Comparison of ENCODE assay signal across 22 cellular contexts in genomic region chr9:91546574-91546973, GRCh38.
A peak's percentile ranks its signal among the peaks of the same experiment; 100 is the strongest.
DNase-seq lines count a peak whose midpoint lies in the region; ATAC-seq and TF ChIP-seq lines count a peak whose summit lies in the region.
"Had no signal": no experiment of that assay in that cellular context is flagged by ENCODE, and none has a peak within 500 bp of the region (broad histone marks: within the 10 kb centered on the region; RNA-seq: fewer than 3 reads in every experiment).

No MANE protein-coding gene starts in this region.

- H3K4me3 ChIP-seq in ACC112 (ENCODE audit: low read depth, low read length) (no peak overlapping the region), ovary (no peak overlapping the region), right lobe of liver (no peak overlapping the region)

- ATAC-seq in right lobe of liver: no peak
- ATAC-seq in HG02885 (IDR thresholded peaks at IDR 0.05; ENCODE audit: poor library complexity, unreplicated experiment): no peak

- no peaks in the 10 kb centered on the region for H3K9me3 ChIP-seq in ovary
- H3K9me3 ChIP-seq in right lobe of liver: no peaks in the 10 kb centered on the region

- peak overlapping the region; percentile 45 for H3K4me3 Mint-ChIP-seq in HFFc6
- H3K4me3 Mint-ChIP-seq: activated naive CD4-positive, alpha-beta T cell treated with anti-CD3 and anti-CD28 coated beads, Interleukin-2, amount 50 U/mL, for 24 hours; CD8-positive, alpha-beta memory T cell; mesothelial cell of epicardium; neural crest cell; T-helper 1 cell treated with Interleukin-12 subunit alpha and Interleukin-12 subunit beta and Interleukin-4 antibody, amounts not matched to agents 30 μg/mL and 1 μg/mL, for 36 hours; type B pancreatic cell had no signal

- 0 out of 2 replicates have a peak, but pooled peaks cover 1% of the 10 kb centered on the region for H3K27me3 Mint-ChIP-seq in HFFc6 (ENCODE audit: insufficient read depth)

- intact Hi-C loops in ovary (cut with DNase I): no loop called here
- intact Hi-C loops in right lobe of liver (cut with DNase I): no loop called here

- H3K4me1 Mint-ChIP-seq in HFFc6 (ENCODE audit: low read depth): peaks cover 38% of the 10 kb centered on the region
- H3K4me1 Mint-ChIP-seq: activated naive CD4-positive, alpha-beta T cell treated with anti-CD3 and anti-CD28 coated beads, Interleukin-2, amount 50 U/mL, for 24 hours; CD8-positive, alpha-beta memory T cell; mesothelial cell of epicardium; neural crest cell had no signal

- no peaks in the 10 kb centered on the region for H3K9me3 Mint-ChIP-seq in HFFc6
- H3K9me3 Mint-ChIP-seq: activated naive CD4-positive, alpha-beta T cell treated with anti-CD3 and anti-CD28 coated beads, Interleukin-2, amount 50 U/mL, for 24 hours; CD8-positive, alpha-beta memory T cell; T-helper 1 cell treated with Interleukin-12 subunit alpha and Interleukin-12 subunit beta and Interleukin-4 antibody, amounts not matched to agents 30 μg/mL and 1 μg/mL, for 36 hours had no signal

- TF ChIP-seq POLR2A in ovary (IDR thresholded peaks at IDR 0.05) (no peak), right lobe of liver (IDR thresholded peaks at IDR 0.05) (no peak)

- H3K36me3 Mint-ChIP-seq in HFFc6 (ENCODE audit: low read depth): no peaks in the 10 kb centered on the region
- H3K36me3 Mint-ChIP-seq: activated naive CD4-positive, alpha-beta T cell treated with anti-CD3 and anti-CD28 coated beads, Interleukin-2, amount 50 U/mL, for 24 hours; CD8-positive, alpha-beta memory T cell; mesothelial cell of epicardium; type B pancreatic cell had no signal

- TF ChIP-seq CTCF in HFFc6 (IDR thresholded peaks at IDR 0.05) (no peak), ovary (IDR thresholded peaks at IDR 0.05) (no peak), right lobe of liver (IDR thresholded peaks at IDR 0.05) (no peak)

- H3K27ac ChIP-seq in ACC112 (ENCODE audit: low read depth, low read length) (no peak overlapping the region), ovary (no peak overlapping the region), right lobe of liver (no peak overlapping the region)
- H3K27ac ChIP-seq: WERI-Rb-1 had no signal

- TF ChIP-seq EP300 in ovary (IDR thresholded peaks at IDR 0.05): no peak

- no peaks in the 10 kb centered on the region for H3K27me3 ChIP-seq in ACC112 (ENCODE audit: insufficient read depth, low read length)
- H3K27me3 ChIP-seq in ovary: no peaks in the 10 kb centered on the region
- no peaks in the 10 kb centered on the region for H3K27me3 ChIP-seq in right lobe of liver

- DNase-seq in HFFc6: peak; percentile 39
- peak; percentile 82 for DNase-seq in astrocyte of the hippocampus (ENCODE audit: low read depth, low spot score)
- peak; percentile 36 for DNase-seq in iris pigment epithelial cell (ENCODE audit: low read depth)
- no peak for DNase-seq in ovary
- DNase-seq in right lobe of liver: no peak
- DNase-seq in LoVo (ENCODE audit: low spot score): no peak
- DNase-seq: activated CD4-positive, alpha-beta T cell treated with anti-CD3 and anti-CD28 coated beads, Interleukin-2, amount 50 U/mL, for 4 hours; activated T-cell treated with anti-CD3 and anti-CD28 coated beads for 4 hours; CD8-positive, alpha-beta memory T cell; DMS79; left cardiac atrium; NCI-H2029; NCI-H510A treated with DMSO at 0.1 percent for 48 hours; SHP77 treated with DMSO at 0.1 percent for 48 hours; WERI-Rb-1 had no signal

- WGBS in ovary, 3 donors: 68 to 78% (median 73%) methylated on average over 4 of the region's 4 CpGs
- 71% methylated on average over 4 of the region's 4 CpGs for WGBS in right lobe of liver (ENCODE audit: insufficient coverage, low coverage, low lambda C conversion rate, missing lambda C conversion rate)

- no peaks in the 10 kb centered on the region for H3K79me2 ChIP-seq in ACC112 (ENCODE audit: control insufficient read depth, insufficient read depth, low read length, unreplicated experiment)

- H3K36me3 ChIP-seq in ACC112 (ENCODE audit: insufficient read depth, low read length) (no peaks in the 10 kb centered on the region), ovary (no peaks in the 10 kb centered on the region), right lobe of liver (no peaks in the 10 kb centered on the region)
- H3K36me3 ChIP-seq: WERI-Rb-1 had no signal

- peak overlapping the region; percentile 14 for H2AFZ ChIP-seq in ACC112 (ENCODE audit: low read length, unreplicated experiment)

- H3K27ac Mint-ChIP-seq in HFFc6: no peak overlapping the region
- H3K27ac Mint-ChIP-seq: activated naive CD4-positive, alpha-beta T cell treated with anti-CD3 and anti-CD28 coated beads, Interleukin-2, amount 50 U/mL, for 24 hours; CD8-positive, alpha-beta memory T cell; mesothelial cell of epicardium; T-helper 1 cell treated with Interleukin-12 subunit alpha and Interleukin-12 subunit beta and Interleukin-4 antibody, amounts not matched to agents 30 μg/mL and 1 μg/mL, for 36 hours; type B pancreatic cell had no signal

- H3K4me1 ChIP-seq in ACC112 (ENCODE audit: control insufficient read depth, insufficient read depth, low read length, unreplicated experiment): peaks cover 9% of the 10 kb centered on the region
- no peaks in the 10 kb centered on the region for H3K4me1 ChIP-seq in ovary (ENCODE audit: insufficient read depth)
- no peaks in the 10 kb centered on the region for H3K4me1 ChIP-seq in right lobe of liver

Comparison
In these comparisons a context has a peak if more than half of its experiments do, and no peak if none do; other contexts are left out.
1. DNase-seq: peak in HFFc6 (single experiment), astrocyte of the hippocampus (single experiment) and iris pigment epithelial cell (single experiment); none in ovary (0 of 5), right lobe of liver (0 of 3) and LoVo (single experiment).